Comparison of ENCODE assay signal across 18 cellular contexts in genomic region chr5:178413992-178414391, GRCh38.
"Had no signal": no experiment of that assay in that cellular context is flagged by ENCODE, and none has a peak within 500 bp of the region (broad histone marks: within the 10 kb centered on the region; RNA-seq: fewer than 3 reads in every experiment).

No MANE protein-coding gene starts in this region.

- H3K9me3 ChIP-seq: adrenal gland, esophagus muscularis mucosa, thyroid gland had no signal

- H3K36me3 ChIP-seq: adrenal gland, esophagus muscularis mucosa, thyroid gland had no signal

- ATAC-seq: activated CD8-positive, alpha-beta T cell treated with anti-CD3 and anti-CD28 coated beads for 36 hours; activated T-cell treated with anti-CD3 and anti-CD28 coated beads, Interleukin-2, amount 50 U/mL, for 4 hours; stimulated activated effector memory CD8-positive, alpha-beta T cell treated with anti-CD3 and anti-CD28 coated beads, Interleukin-12 subunit alpha, Interleukin-12 subunit beta, amount 100 ng/mL, for 72 hours; T-helper 17 cell had no signal

- H3K27me3 ChIP-seq: adrenal gland, hepatocyte, thyroid gland had no signal

- H3K4me1 ChIP-seq: adrenal gland, esophagus muscularis mucosa had no signal

- H3K9me3 Mint-ChIP-seq: activated B cell treated with CpG ODN at 0.5 μM for 24 hours; activated CD8-positive, alpha-beta T cell treated with anti-CD3 and anti-CD28 coated beads for 36 hours; activated T-cell treated with anti-CD3 and anti-CD28 coated beads, Interleukin-2, amount 50 U/mL, for 4 hours; stimulated activated effector memory CD8-positive, alpha-beta T cell treated with anti-CD3 and anti-CD28 coated beads, Interleukin-12 subunit alpha, Interleukin-12 subunit beta, amount 100 ng/mL, for 72 hours had no signal

- FAIRE-seq: colon, urothelium cell line had no signal

- H3K36me3 Mint-ChIP-seq: stimulated activated effector memory CD8-positive, alpha-beta T cell treated with anti-CD3 and anti-CD28 coated beads, Interleukin-12 subunit alpha, Interleukin-12 subunit beta, amount 100 ng/mL, for 72 hours had no signal

- H3K27ac Mint-ChIP-seq: activated B cell treated with CpG ODN at 0.5 μM for 24 hours; activated CD8-positive, alpha-beta T cell treated with anti-CD3 and anti-CD28 coated beads for 36 hours; stimulated activated effector memory CD8-positive, alpha-beta T cell treated with anti-CD3 and anti-CD28 coated beads, Interleukin-12 subunit alpha, Interleukin-12 subunit beta, amount 100 ng/mL, for 72 hours; T-helper 17 cell had no signal

- H3K4me3 Mint-ChIP-seq: activated B cell treated with CpG ODN at 0.5 μM for 24 hours; activated CD8-positive, alpha-beta T cell treated with anti-CD3 and anti-CD28 coated beads for 36 hours; activated T-cell treated with anti-CD3 and anti-CD28 coated beads, Interleukin-2, amount 50 U/mL, for 4 hours; nephron progenitor cell; stimulated activated effector memory CD8-positive, alpha-beta T cell treated with anti-CD3 and anti-CD28 coated beads, Interleukin-12 subunit alpha, Interleukin-12 subunit beta, amount 100 ng/mL, for 72 hours; T-helper 17 cell had no signal

- H3K4me3 ChIP-seq: adrenal gland, esophagus muscularis mucosa, hepatocyte, thyroid gland had no signal

- DNase-seq: activated B cell treated with CpG ODN at 0.5 μM for 24 hours; activated CD4-positive, alpha-beta T cell treated with anti-CD3 and anti-CD28 coated beads for 48 hours; activated CD8-positive, alpha-beta T cell treated with anti-CD3 and anti-CD28 coated beads for 36 hours; activated effector memory CD4-positive, alpha-beta T cell treated with Interleukin-2 at 50 U/mL for 16 hours; activated naive CD4-positive, alpha-beta T cell treated with anti-CD3 and anti-CD28 coated beads, Interleukin-2, amount 50 U/mL, for 16 hours; activated T-cell treated with anti-CD3 and anti-CD28 coated beads, Interleukin-2, amount 50 U/mL, for 4 hours; kidney glomerular epithelial cell; nephron progenitor cell; stimulated activated CD4-positive, alpha-beta T cell treated with anti-CD3 and anti-CD28 coated beads, Interleukin-12 subunit alpha, Interleukin-12 subunit beta, amount 100 ng/mL, for 4 hours; stimulated activated CD4-positive, alpha-beta T cell treated with anti-CD3 and anti-CD28 coated beads, Interleukin-2, amount 100 ng/mL, for 24 hours; T-helper 17 cell; thyroid gland had no signal

- H3K4me1 Mint-ChIP-seq: activated B cell treated with CpG ODN at 0.5 μM for 24 hours had no signal

- H3K27ac ChIP-seq: adrenal gland, esophagus muscularis mucosa, hepatocyte had no signal
